8 cellular contexts compared by ENCODE assay signal in the genomic region with DNA sequence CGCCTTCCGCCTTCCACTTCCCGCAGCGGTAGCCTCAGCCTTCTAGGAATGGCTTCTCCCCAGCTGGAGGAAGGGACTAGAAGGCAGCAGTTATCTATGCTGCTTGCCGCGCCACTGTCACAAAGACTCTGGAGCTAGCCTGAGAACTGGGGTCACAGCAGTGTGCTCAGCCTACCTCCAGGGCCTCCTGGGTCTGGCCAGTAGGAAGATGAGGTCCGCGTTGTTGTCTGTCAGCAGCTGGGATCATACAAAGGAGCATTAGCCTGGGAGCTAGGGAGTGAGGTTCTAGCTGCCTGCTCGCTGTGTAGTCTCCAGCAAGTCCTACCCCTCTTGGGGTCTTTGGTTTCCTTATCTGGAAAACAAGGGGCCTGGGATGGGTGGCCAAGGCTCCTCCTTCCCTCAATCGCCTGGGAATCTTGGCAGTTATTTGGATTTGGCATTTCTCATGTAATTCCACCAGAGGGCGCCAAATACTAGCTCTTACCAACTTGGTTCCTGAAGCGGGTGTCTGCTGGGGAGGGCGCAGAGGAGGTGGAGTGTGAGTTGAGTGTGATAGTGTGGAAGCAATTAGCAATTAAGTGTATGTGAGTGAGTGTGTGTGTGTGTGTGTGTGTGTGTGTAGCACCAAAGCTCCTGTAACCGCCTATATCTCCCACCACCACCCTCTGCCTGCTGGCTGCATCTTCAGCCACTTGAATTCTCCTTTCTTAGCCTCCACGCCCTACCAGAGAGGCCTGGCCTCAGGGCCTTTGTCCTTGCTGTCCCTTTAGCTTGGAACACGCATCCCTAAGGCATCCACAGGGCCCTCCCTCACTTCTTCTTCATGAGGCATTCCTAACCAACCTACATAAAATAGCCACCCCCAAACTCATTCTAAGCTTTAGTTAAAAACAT.
DNase-seq lines count a peak whose midpoint lies in the region; ATAC-seq and TF ChIP-seq lines count a peak whose summit lies in the region.

No MANE protein-coding gene starts in this region.

- H3K27me3 Mint-ChIP-seq in nephron progenitor cell (ENCODE audit: low read depth, poor library complexity), result peaks cover 2% of the 10 kb centered on the region

- H3K9me3 ChIP-seq in upper lobe of right lung, result no peaks in the 10 kb centered on the region

- peaks cover 27% of the 10 kb centered on the region for H3K9me3 Mint-ChIP-seq in nephron progenitor cell

- DNase-seq in SHP77 (lab: John Stamatoyannopoulos, UW) (peak; percentile 43 to 47), SHP77 treated with DMSO at 0.1 percent for 48 hours (lab: John Stamatoyannopoulos, UW) (no peak), HL-60 (ENCODE audit: low read depth in 1 of 2, low spot score in 1 of 2) (peak in 1 of 2 experiments; percentile 43), NCI-H82 treated with DMSO at 0.1 percent for 48 hours (lab: John Stamatoyannopoulos, UW; ENCODE audit: unreplicated experiment) (peak; percentile 49), fibroblast of peridontal ligament (ENCODE audit: extremely low read depth) (peak; percentile 75), nephron progenitor cell (peak; percentile 63), upper lobe of right lung (no peak)
- DNase-seq in activated T-cell treated with anti-CD3 and anti-CD28 coated beads, Interleukin-2, amount 50 U/mL, for 48 hours, result peak; percentile 35 to 50

- H3K4me1 ChIP-seq in upper lobe of right lung, result no peaks in the 10 kb centered on the region

- peak; percentile 57 for TF ChIP-seq CTCF in HL-60 (IDR thresholded peaks at IDR 0.05; ENCODE audit: insufficient read depth, low read length)
- peak; percentile 74 for TF ChIP-seq CTCF in nephron progenitor cell (IDR thresholded peaks at IDR 0.05)
- TF ChIP-seq CTCF in upper lobe of right lung (IDR thresholded peaks at IDR 0.05), result peak; percentile 77

- no peak overlapping the region for H3K27ac Mint-ChIP-seq in nephron progenitor cell

- peak; percentile 90 for ATAC-seq in upper lobe of right lung

- peaks cover 4% of the 10 kb centered on the region for H3K36me3 Mint-ChIP-seq in nephron progenitor cell (ENCODE audit: low read depth)

- H3K4me1 Mint-ChIP-seq in nephron progenitor cell, result peaks cover 9% of the 10 kb centered on the region

- H3K27me3 ChIP-seq in HL-60 (ENCODE audit: insufficient read depth, poor library complexity, severe bottlenecking), result peaks cover 2% of the 10 kb centered on the region
- H3K27me3 ChIP-seq in upper lobe of right lung, result no peaks in the 10 kb centered on the region

- intact Hi-C loops in upper lobe of right lung (cut with DNase I), result loop anchor here (5.0 kb wide), 1 partner anchor 125 kb away; no protein-coding TSS in a partner anchor

- no peaks in the 10 kb centered on the region for H3K36me3 ChIP-seq in upper lobe of right lung

- H3K4me3 Mint-ChIP-seq in nephron progenitor cell, result no peak overlapping the region

- H3K4me3 ChIP-seq in HL-60 (replicated peaks; ENCODE audit: insufficient read depth, low read length) (no peak overlapping the region), upper lobe of right lung (no peak overlapping the region)

- H3K27ac ChIP-seq in HL-60 (replicated peaks) (no peak overlapping the region), upper lobe of right lung (no peak overlapping the region)

Comparison
In these comparisons a context has a peak if more than half of its experiments do, and no peak if none do; other contexts are left out.
1. DNase-seq: peak in SHP77 (2 of 2), NCI-H82 treated with DMSO at 0.1 percent for 48 hours (single experiment), activated T-cell treated with anti-CD3 and anti-CD28 coated beads, Interleukin-2, amount 50 U/mL, for 48 hours (2 of 2), fibroblast of peridontal ligament (single experiment) and nephron progenitor cell (single experiment); none in SHP77 treated with DMSO at 0.1 percent for 48 hours (single experiment) and upper lobe of right lung (single experiment).
2. Peak in every context shown above with its lines, with median percentiles within 50 percentile points of each other: CTCF ChIP-seq.